ENCODE assay signal across 1 cellular context in the genomic region with DNA sequence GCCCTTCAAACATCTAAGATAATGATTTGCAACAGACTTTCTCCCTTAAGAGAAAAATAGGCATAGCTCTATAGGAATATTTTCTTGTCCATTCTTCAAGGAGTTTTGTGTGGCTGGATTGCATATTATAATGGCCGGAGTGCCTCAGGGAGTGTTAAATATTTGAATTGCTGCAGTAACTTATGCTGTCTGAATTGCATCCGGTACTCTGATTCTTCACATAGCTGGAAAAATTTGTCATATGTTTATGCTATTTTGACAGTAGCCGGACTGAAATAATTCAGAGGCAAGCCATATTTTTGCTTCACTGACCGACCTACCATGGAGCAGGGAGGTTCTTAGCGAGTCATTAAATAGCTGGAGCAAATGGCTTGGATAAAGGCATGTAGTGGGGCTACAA.
TF ChIP-seq lines count a peak whose summit lies in the region.

No MANE protein-coding gene starts in this region.

TF ChIP-seq in IMR-90, 13 proteins besides CTCF, POLR2A, EP300 and RAD21 (continued from another document):
- TF ChIP-seq BHLHE40 (IDR thresholded peaks at IDR 0.05; ENCODE audit: low read depth, low read length) = no peak
- no peak for TF ChIP-seq RCOR1 (IDR thresholded peaks at IDR 0.05; ENCODE audit: insufficient replicate concordance, low read length)
- TF ChIP-seq MAFK (IDR thresholded peaks at IDR 0.05; ENCODE audit: low read depth, low read length) = no peak
- no peak for TF ChIP-seq CEBPB (IDR thresholded peaks at IDR 0.05; ENCODE audit: low read depth, low read length)
- TF ChIP-seq NFE2L2 (IDR thresholded peaks at IDR 0.05; ENCODE audit: low read depth, low read length) = no peak
- TF ChIP-seq FOS (IDR thresholded peaks at IDR 0.05; ENCODE audit: low read depth, low read length) = no peak
- TF ChIP-seq SMC3 (IDR thresholded peaks at IDR 0.05; ENCODE audit: low read depth, low read length) = no peak
- no peak for TF ChIP-seq MAZ (IDR thresholded peaks at IDR 0.05; ENCODE audit: borderline replicate concordance, low read depth, low read length)
- TF ChIP-seq RFX5 (IDR thresholded peaks at IDR 0.05; ENCODE audit: low read depth, low read length) = no peak
